ENCODE assay signal across 11 cellular contexts in genomic region chr4:182585321-182585720, GRCh38.
"Had no signal": no experiment of that assay in that cellular context is flagged by ENCODE, and none has a peak within 500 bp of the region (broad histone marks: within the 10 kb centered on the region; RNA-seq: fewer than 3 reads in every experiment).

No MANE protein-coding gene starts in this region.

- H3K9me3 ChIP-seq: right lobe of liver had no signal

- DNase-seq: activated CD4-positive, alpha-beta T cell treated with anti-CD3 and anti-CD28 coated beads, Interleukin-2, amount 50 U/mL, for 48 hours; activated CD4-positive, CD25-positive, alpha-beta regulatory T cell treated with anti-CD3 and anti-CD28 coated beads, Interleukin-2, amount 50 U/mL, for 72 hours; activated CD8-positive, alpha-beta memory T cell treated with anti-CD3 and anti-CD28 coated beads, Interleukin-2, amount 10 ng/mL, durations not matched to agents 7 days and 5 days; activated effector memory CD4-positive, alpha-beta T cell treated with anti-CD3 and anti-CD28 coated beads, Interleukin-2, amount 50 U/mL, for 16 hours; activated T-cell treated with anti-CD3 and anti-CD28 coated beads, Interleukin-2, amount 50 U/mL, for 24 hours; kidney; left ventricle myocardium inferior; psoas muscle; right lobe of liver; stimulated activated CD4-positive, alpha-beta T cell treated with anti-CD3 and anti-CD28 coated beads, Interleukin-1b, Interleukin-23, amount 100 ng/mL, for 48 hours had no signal

- H3K36me3 ChIP-seq: left ventricle myocardium inferior, right lobe of liver, tibial nerve had no signal

- H3K4me3 ChIP-seq: left ventricle myocardium inferior, psoas muscle, right lobe of liver, tibial nerve had no signal

- H3K4me1 ChIP-seq: left ventricle myocardium inferior, psoas muscle, right lobe of liver had no signal

- H3K27me3 ChIP-seq: right lobe of liver, tibial nerve had no signal

- H3K27ac ChIP-seq: left ventricle myocardium inferior, psoas muscle, right lobe of liver, tibial nerve had no signal
